ENCODE assay signal across 1 cellular context in the genomic region with DNA sequence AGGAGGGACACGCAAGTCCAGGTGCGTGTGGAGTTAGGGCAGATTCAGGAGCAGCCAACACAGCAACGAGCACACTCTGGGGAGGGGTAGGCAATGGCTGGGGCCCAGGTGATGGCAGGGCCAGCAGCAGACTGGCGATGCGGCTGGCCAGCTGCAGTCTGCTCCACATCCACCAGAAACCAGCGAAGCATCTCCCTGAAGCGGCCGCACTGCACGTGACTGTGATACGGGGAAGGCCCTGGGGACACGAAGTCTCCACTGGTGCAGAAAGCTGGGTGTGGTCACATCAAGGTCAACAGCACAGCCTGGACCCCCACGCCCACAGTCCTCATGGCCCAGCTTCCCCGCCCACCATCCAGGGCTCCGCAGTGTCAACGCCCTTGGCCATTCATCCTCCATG.
TF ChIP-seq lines count a peak whose summit lies in the region.

No MANE protein-coding gene starts in this region.

TF ChIP-seq in IMR-90, 13 proteins besides CTCF, POLR2A, EP300 and RAD21 (continued from another document):
- TF ChIP-seq MAZ (IDR thresholded peaks at IDR 0.05; ENCODE audit: borderline replicate concordance, low read depth, low read length) = no peak
- no peak for TF ChIP-seq BHLHE40 (IDR thresholded peaks at IDR 0.05; ENCODE audit: low read depth, low read length)
- no peak for TF ChIP-seq FOS (IDR thresholded peaks at IDR 0.05; ENCODE audit: low read depth, low read length)
- TF ChIP-seq, protein P1, sequence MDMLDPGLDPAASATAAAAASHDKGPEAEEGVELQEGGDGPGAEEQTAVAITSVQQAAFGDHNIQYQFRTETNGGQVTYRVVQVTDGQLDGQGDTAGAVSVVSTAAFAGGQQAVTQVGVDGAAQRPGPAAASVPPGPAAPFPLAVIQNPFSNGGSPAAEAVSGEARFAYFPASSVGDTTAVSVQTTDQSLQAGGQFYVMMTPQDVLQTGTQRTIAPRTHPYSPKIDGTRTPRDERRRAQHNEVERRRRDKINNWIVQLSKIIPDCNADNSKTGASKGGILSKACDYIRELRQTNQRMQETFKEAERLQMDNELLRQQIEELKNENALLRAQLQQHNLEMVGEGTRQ (IDR thresholded peaks at IDR 0.05; ENCODE audit: low read depth, low read length) = no peak
- TF ChIP-seq RFX5 (IDR thresholded peaks at IDR 0.05; ENCODE audit: low read depth, low read length) = no peak
- no peak for TF ChIP-seq NFE2L2 (IDR thresholded peaks at IDR 0.05; ENCODE audit: low read depth, low read length)
- no peak for TF ChIP-seq CEBPB (IDR thresholded peaks at IDR 0.05; ENCODE audit: low read depth, low read length)
- no peak for TF ChIP-seq CHD1 (IDR thresholded peaks at IDR 0.05; ENCODE audit: low read depth, low read length)
TF ChIP-seq in IMR-90: peak in this region for 0.
